In genomic region chr1:241109039-241109438, GRCh38 we compare ENCODE assay signal across 26 cellular contexts.
"Had no signal": no experiment of that assay in that cellular context is flagged by ENCODE, and none has a peak within 500 bp of the region (broad histone marks: within the 10 kb centered on the region; RNA-seq: fewer than 3 reads in every experiment).

No MANE protein-coding gene starts in this region.

- H3K27ac Mint-ChIP-seq: activated B cell treated with CpG ODN at 0.5 μM for 24 hours; activated CD4-positive, alpha-beta memory T cell treated with anti-CD3 and anti-CD28 coated beads for 36 hours; activated CD4-positive, alpha-beta T cell treated with anti-CD3 and anti-CD28 coated beads, Interleukin-2, amount 10 ng/mL, durations not matched to agents 7 days and 5 days; activated naive CD4-positive, alpha-beta T cell treated with anti-CD3 and anti-CD28 coated beads for 36 hours; activated naive CD8-positive, alpha-beta T cell; activated T-helper 17 cell treated with anti-CD3 and anti-CD28 coated beads, Interleukin-2, amount 50 U/mL, for 72 hours; T-helper 17 cell had no signal

- H3K36me3 Mint-ChIP-seq: activated CD4-positive, alpha-beta memory T cell treated with anti-CD3 and anti-CD28 coated beads for 36 hours; activated naive CD8-positive, alpha-beta T cell; brain had no signal

- H3K9me3 Mint-ChIP-seq: activated B cell treated with CpG ODN at 0.5 μM for 24 hours; activated CD4-positive, alpha-beta T cell treated with anti-CD3 and anti-CD28 coated beads, Interleukin-2, amount 10 ng/mL, durations not matched to agents 7 days and 5 days; activated naive CD4-positive, alpha-beta T cell treated with anti-CD3 and anti-CD28 coated beads for 36 hours; brain had no signal

- H3K36me3 ChIP-seq: cardiac muscle cell had no signal

- ATAC-seq: activated T-helper 17 cell treated with anti-CD3 and anti-CD28 coated beads, Interleukin-2, amount 50 U/mL, for 72 hours; T-helper 17 cell had no signal

- H3K4me1 Mint-ChIP-seq: activated B cell treated with CpG ODN at 0.5 μM for 24 hours; activated CD4-positive, alpha-beta T cell treated with anti-CD3 and anti-CD28 coated beads, Interleukin-2, amount 10 ng/mL, durations not matched to agents 7 days and 5 days; activated T-helper 17 cell treated with anti-CD3 and anti-CD28 coated beads, Interleukin-2, amount 50 U/mL, for 72 hours; T-helper 17 cell had no signal

- H3K27ac ChIP-seq: cardiac muscle cell had no signal

- H3K4me3 ChIP-seq: cardiac muscle cell had no signal

- H3K27me3 Mint-ChIP-seq: activated B cell treated with CpG ODN at 0.5 μM for 24 hours; activated CD4-positive, alpha-beta memory T cell treated with anti-CD3 and anti-CD28 coated beads for 36 hours; activated CD4-positive, alpha-beta T cell treated with anti-CD3 and anti-CD28 coated beads, Interleukin-2, amount 10 ng/mL, durations not matched to agents 7 days and 5 days; activated naive CD8-positive, alpha-beta T cell; activated T-helper 17 cell treated with anti-CD3 and anti-CD28 coated beads, Interleukin-2, amount 50 U/mL, for 72 hours; T-helper 17 cell had no signal

- H3K4me3 Mint-ChIP-seq: activated B cell treated with CpG ODN at 0.5 μM for 24 hours; activated CD4-positive, alpha-beta memory T cell treated with anti-CD3 and anti-CD28 coated beads for 36 hours; activated CD4-positive, alpha-beta T cell treated with anti-CD3 and anti-CD28 coated beads, Interleukin-2, amount 10 ng/mL, durations not matched to agents 7 days and 5 days; activated naive CD4-positive, alpha-beta T cell treated with anti-CD3 and anti-CD28 coated beads for 36 hours; activated naive CD8-positive, alpha-beta T cell; activated T-helper 17 cell treated with anti-CD3 and anti-CD28 coated beads, Interleukin-2, amount 50 U/mL, for 72 hours; brain; T-helper 17 cell had no signal

- FAIRE-seq: astrocyte had no signal

- DNase-seq: activated B cell treated with CpG ODN at 0.5 μM for 24 hours; activated CD4-positive, alpha-beta memory T cell treated with anti-CD3 and anti-CD28 coated beads for 36 hours; activated CD4-positive, alpha-beta T cell treated with anti-CD3 and anti-CD28 coated beads for 1 hour; activated CD4-positive, alpha-beta T cell treated with anti-CD3 and anti-CD28 coated beads, Interleukin-2, amount 10 ng/mL, durations not matched to agents 7 days and 5 days; activated CD8-positive, alpha-beta memory T cell treated with anti-CD3 and anti-CD28 coated beads for 24 hours; activated gamma-delta T cell; activated naive CD4-positive, alpha-beta T cell treated with anti-CD3 and anti-CD28 coated beads for 36 hours; activated T-cell treated with anti-CD3 and anti-CD28 coated beads, Interleukin-2, amount 50 U/mL, for 48 hours; amygdala; KG1; NCI-H1048; NCI-H1417; NCI-H2029; NCI-H2107; NCI-H2171 treated with DMSO at 0.1 percent for 48 hours; NCI-H510A treated with DMSO at 0.1 percent for 48 hours; NCI-H69; NK-92 treated with Interleukin-12 subunit alpha and Interleukin-12 subunit beta, amount 100 ng/mL, for 24 hours; SHP77 treated with DMSO at 0.1 percent for 48 hours; T-helper 17 cell; T-helper 9 cell had no signal
